In the genomic region with DNA sequence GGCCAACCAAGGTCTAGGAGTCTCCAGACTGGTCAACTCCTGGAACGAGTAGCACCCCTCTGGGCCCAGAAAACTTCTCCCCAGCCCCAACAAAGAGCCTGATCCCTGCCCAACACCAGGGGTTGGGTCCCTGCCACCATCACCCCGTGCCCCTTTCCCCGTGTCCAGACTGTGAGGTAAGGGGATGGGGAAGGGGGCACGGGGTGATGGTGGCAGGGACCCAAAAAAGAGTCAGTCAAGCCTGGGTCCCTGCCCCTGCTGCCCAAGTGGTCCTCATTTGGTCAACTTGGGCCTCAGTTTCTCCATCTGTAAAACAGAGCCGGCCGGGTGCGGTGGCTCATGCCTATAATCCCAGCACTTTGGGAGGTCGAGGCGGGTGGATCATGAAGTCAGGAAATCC, we compare ENCODE assay signal across 10 cellular contexts. TPM values are rescaled to one million over a fixed set of nuclear protein-coding genes. Genes with fewer than 3 reads are reported as not detected.
DNase-seq lines count a peak whose midpoint lies in the region; ATAC-seq and TF ChIP-seq lines count a peak whose summit lies in the region.
"Had no signal": no experiment of that assay in that cellular context is flagged by ENCODE, and none has a peak within 500 bp of the region (broad histone marks: within the 10 kb centered on the region; RNA-seq: fewer than 3 reads in every experiment).

No MANE protein-coding gene starts in this region.

- H3F3A ChIP-seq in DOHH2 (ENCODE audit: control insufficient read depth, insufficient read depth): peaks cover 13% of the 10 kb centered on the region

- TF ChIP-seq POLR2A in gastroesophageal sphincter (IDR thresholded peaks at IDR 0.05) (no peak), prostate gland (IDR thresholded peaks at IDR 0.05) (no peak)

- H3K36me3 ChIP-seq in DOHH2 (ENCODE audit: control insufficient read depth, low read length) (peaks cover 20% of the 10 kb centered on the region), RWPE2 (ENCODE audit: low read depth) (0 out of 2 replicates have a peak, but pooled peaks cover 8% of the 10 kb centered on the region), gastroesophageal sphincter (no peaks in the 10 kb centered on the region), prostate gland (no peaks in the 10 kb centered on the region)
- H3K36me3 ChIP-seq: ovary had no signal

- DNase-seq in RWPE2 (ENCODE audit: low spot score) (no peak), prostate gland (ENCODE audit: low spot score) (no peak), NOMO-1 treated with dmso at 0.1 percent for 144 hours (lab: John Stamatoyannopoulos, UW; ENCODE audit: unreplicated experiment) (no peak), HuH-7.5 (ENCODE audit: low spot score) (no peak), superior temporal gyrus (ENCODE audit: extremely low spot score) (no peak)
- DNase-seq: NCI-H526 had no signal

- intact Hi-C loops in prostate gland (cut with DNase I): loop anchor here (5.0 kb wide), 2 partner anchors 46 to 184 kb away; partner anchors contain the start of gene SETD2

- TF ChIP-seq CTCF in DOHH2 (IDR thresholded peaks at IDR 0.05; ENCODE audit: low read depth, low read length, poor library complexity, severe bottlenecking): no peak
- no peak for TF ChIP-seq CTCF in RWPE2 (IDR thresholded peaks at IDR 0.05; ENCODE audit: poor library complexity, severe bottlenecking)
- no peak for TF ChIP-seq CTCF in gastroesophageal sphincter (IDR thresholded peaks at IDR 0.05)
- TF ChIP-seq CTCF in prostate gland (IDR thresholded peaks at IDR 0.05): no peak

- H3K4me3 ChIP-seq in DOHH2 (ENCODE audit: low read length): peak overlapping the region; percentile 90
- H3K4me3 ChIP-seq in RWPE2 (ENCODE audit: severe bottlenecking): no peak overlapping the region
- H3K4me3 ChIP-seq in gastroesophageal sphincter: peak overlapping the region in 1 of 2 donors; percentile 73
- H3K4me3 ChIP-seq in prostate gland: no peak overlapping the region

- 77 to 100% methylated on average over 1 to 3 of the region's 9 CpGs for WGBS in gastroesophageal sphincter (ENCODE audit: low coverage in 1 of 2), 2 donors
- 90% methylated on average over 9 of the region's 9 CpGs for WGBS in prostate gland

- H3K27me3 ChIP-seq in DOHH2 (ENCODE audit: control insufficient read depth, low read length): no peaks in the 10 kb centered on the region
- H3K27me3 ChIP-seq in RWPE2 (ENCODE audit: insufficient read depth, poor library complexity, severe bottlenecking): no peaks in the 10 kb centered on the region
- no peaks in the 10 kb centered on the region for H3K27me3 ChIP-seq in gastroesophageal sphincter
- H3K27me3 ChIP-seq in prostate gland (replicated peaks; ENCODE audit: insufficient read depth): no peaks in the 10 kb centered on the region
- H3K27me3 ChIP-seq: ovary had no signal

- no peak for TF ChIP-seq EP300 in gastroesophageal sphincter (IDR thresholded peaks at IDR 0.05)

- H3K9me2 ChIP-seq in DOHH2 (replicated peaks; ENCODE audit: control insufficient read depth, low read length): no peaks in the 10 kb centered on the region

- H3K9me3 ChIP-seq in DOHH2 (ENCODE audit: control insufficient read depth, insufficient read depth, low read length) (no peaks in the 10 kb centered on the region), RWPE2 (ENCODE audit: severe bottlenecking) (no peaks in the 10 kb centered on the region), gastroesophageal sphincter (no peaks in the 10 kb centered on the region), prostate gland (no peaks in the 10 kb centered on the region)
- H3K9me3 ChIP-seq: ovary had no signal

- no peaks in the 10 kb centered on the region for H4K20me1 ChIP-seq in DOHH2 (ENCODE audit: control insufficient read depth, insufficient read depth, low read depth, low read length)

- peaks cover 78% of the 10 kb centered on the region for H3K79me2 ChIP-seq in DOHH2 (ENCODE audit: control insufficient read depth, low read length)

- peak overlapping the region; percentile 94 for H3K4me2 ChIP-seq in DOHH2 (ENCODE audit: low read length)

- H3K4me1 ChIP-seq in DOHH2 (ENCODE audit: control insufficient read depth, low read length) (peaks cover 65% of the 10 kb centered on the region), RWPE2 (ENCODE audit: insufficient read depth, poor library complexity, severe bottlenecking) (peaks cover 30% of the 10 kb centered on the region), gastroesophageal sphincter (peaks cover 0 to 68% (median 37%) of the 10 kb centered on the region in 3 donors), prostate gland (replicated peaks) (peaks cover 13% of the 10 kb centered on the region)

- no peak for ATAC-seq in RWPE2 (ENCODE audit: low read depth)
- ATAC-seq in gastroesophageal sphincter: no peak
- ATAC-seq in GM19351 (IDR thresholded peaks at IDR 0.05; ENCODE audit: unreplicated experiment): no peak

- peak overlapping the region; percentile 58; the same call in 1 of the 2 replicates for H3K27ac ChIP-seq in DOHH2 (ENCODE audit: low read depth, low read length)
- H3K27ac ChIP-seq in RWPE2 (ENCODE audit: poor library complexity, severe bottlenecking): peak overlapping the region; percentile 75
- H3K27ac ChIP-seq in gastroesophageal sphincter: peak overlapping the region in 3 of 4 donors; percentile 88 to 97 (median 89)
- peak overlapping the region; percentile 70 to 90 for H3K27ac ChIP-seq in prostate gland

RNA-seq across cellular contexts. Expression of gene NBEAL2, which starts 1.1 kb away (rescaled TPM):
- total RNA-seq in gastroesophageal sphincter (10 to 100 TPM; 12.3 to 23.2 (median 20.4) TPM), prostate gland (10 to 100 TPM; 25.8 to 53.5 TPM)

RNA-seq across cellular contexts. Expression of gene CCDC12, which starts 1.8 kb away (rescaled TPM):
- total RNA-seq in gastroesophageal sphincter (10 to 100 TPM; 14.3 to 52.2 (median 42.0) TPM), prostate gland (10 to 100 TPM; 34.6 to 78.7 TPM)
